Comparison of ENCODE assay signal across 29 cellular contexts in the genomic region with DNA sequence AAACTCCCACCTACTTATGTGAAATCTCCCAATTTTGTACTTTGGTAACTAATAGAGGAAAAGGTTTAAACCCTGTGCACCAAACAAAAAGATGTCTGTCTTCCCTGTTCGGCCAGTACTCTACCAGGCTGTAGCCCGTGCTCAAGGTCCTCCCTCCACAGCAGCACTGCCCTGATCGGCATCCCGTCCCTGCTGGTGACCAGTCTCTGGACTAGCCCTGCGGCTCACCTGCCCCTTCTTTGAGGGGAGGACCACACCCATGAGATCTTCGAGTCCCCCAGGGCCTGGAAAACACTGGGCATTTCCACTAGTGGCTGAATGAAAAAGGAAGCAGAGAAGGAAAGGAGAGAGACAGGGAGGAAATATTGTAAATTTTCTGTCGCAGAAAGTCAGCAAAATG. TPM values are rescaled to one million over a fixed set of nuclear protein-coding genes. Genes with fewer than 3 reads are reported as not detected.
DNase-seq lines count a peak whose midpoint lies in the region; ATAC-seq lines count a peak whose summit lies in the region.
"Had no signal": no experiment of that assay in that cellular context is flagged by ENCODE, and none has a peak within 500 bp of the region (broad histone marks: within the 10 kb centered on the region; RNA-seq: fewer than 3 reads in every experiment).

No MANE protein-coding gene starts in this region.

- peaks cover 47% of the 10 kb centered on the region for H3K4me1 ChIP-seq in HUES64 (ENCODE audit: insufficient read depth, low read length)
- H3K4me1 ChIP-seq in iPS-20b (ENCODE audit: insufficient read depth, low read length) = peaks cover 47% of the 10 kb centered on the region
- peaks cover 18% of the 10 kb centered on the region for H3K4me1 ChIP-seq in skeletal muscle satellite cell (ENCODE audit: control insufficient read depth, insufficient read depth, low read length)

- H3K27me3 ChIP-seq in HUES64 (ENCODE audit: insufficient read depth, low read length) (peaks cover 19% of the 10 kb centered on the region), iPS-20b (ENCODE audit: insufficient read depth, low read length) (peaks cover 25% of the 10 kb centered on the region), skeletal muscle satellite cell (ENCODE audit: control insufficient read depth, insufficient read depth, low read length) (peaks cover 3% of the 10 kb centered on the region)

- H3K9me3 ChIP-seq in HUES64 (ENCODE audit: insufficient read depth, low read depth, low read length) = no peaks in the 10 kb centered on the region
- H3K9me3 ChIP-seq in iPS-20b (ENCODE audit: insufficient read depth, low read depth, low read length) = no peaks in the 10 kb centered on the region
- no peaks in the 10 kb centered on the region for H3K9me3 ChIP-seq in skeletal muscle satellite cell (replicated peaks; ENCODE audit: low read length)
- H3K9me3 ChIP-seq: suprapubic skin had no signal

- H3K9ac ChIP-seq in HUES64 (ENCODE audit: low read depth, low read length) = no peak overlapping the region
- H3K9ac ChIP-seq in iPS-20b (ENCODE audit: low read depth, low read length) = no peak overlapping the region
- no peak overlapping the region for H3K9ac ChIP-seq in skeletal muscle satellite cell (ENCODE audit: low read depth, low read length)
- H3K9ac ChIP-seq: BLaER1 treated with 17β-estradiol and CSF1 and Interleukin-3, amounts not matched to agents 10 nM and 100 nM; KMS-11 had no signal

- 74% methylated on average over 7 of the region's 7 CpGs for WGBS in HUES64

- H3K36me3 ChIP-seq in HUES64 (ENCODE audit: insufficient read depth, low read length) (peaks cover 19% of the 10 kb centered on the region), iPS-20b (ENCODE audit: insufficient read depth, low read depth, low read length) (peaks cover 9% of the 10 kb centered on the region; the same call in 1 of the 2 replicates), skeletal muscle satellite cell (ENCODE audit: insufficient read depth, low read length) (peaks cover 3% of the 10 kb centered on the region)
- H3K36me3 ChIP-seq: BLaER1 treated with 17β-estradiol and CSF1 and Interleukin-3, amounts not matched to agents 10 nM and 100 nM; suprapubic skin had no signal

- peak overlapping the region; percentile 3 for H3K4me2 ChIP-seq in skeletal muscle satellite cell (ENCODE audit: low read length)
- H3K4me2 ChIP-seq: BLaER1 treated with 17β-estradiol and CSF1 and Interleukin-3, amounts not matched to agents 10 nM and 100 nM; KMS-11 had no signal

- no peak overlapping the region for H3K27ac ChIP-seq in HUES64 (ENCODE audit: low read depth, low read length)
- H3K27ac ChIP-seq in cingulate gyrus (ENCODE audit: low read depth, low read length) = peak overlapping the region; percentile 3
- H3K27ac ChIP-seq in iPS-20b (ENCODE audit: low read length) = no peak overlapping the region
- H3K27ac ChIP-seq: BLaER1 treated with 17β-estradiol and CSF1 and Interleukin-3, amounts not matched to agents 10 nM and 100 nM; KMS-11; suprapubic skin had no signal

- no peak for ATAC-seq in HG02981 (IDR thresholded peaks at IDR 0.05; ENCODE audit: unreplicated experiment)
- ATAC-seq: natural killer cell, PC-3, right cardiac atrium had no signal

- DNase-seq in NCI-H510A treated with DMSO at 0.1 percent for 48 hours (lab: John Stamatoyannopoulos, UW) (no peak), NCI-H1092 (lab: John Stamatoyannopoulos, UW) (no peak), KG1 (lab: John Stamatoyannopoulos, UW) (no peak)
- DNase-seq: activated CD4-positive, alpha-beta T cell treated with anti-CD3 and anti-CD28 coated beads, Interleukin-2, amount 10 ng/mL, durations not matched to agents 24 days and 14 days; activated T-cell treated with anti-CD3 and anti-CD28 coated beads, Interleukin-2, amount 50 U/mL, for 24 hours; DND-41; effector memory CD4-positive, alpha-beta T cell; erythroblast; H7; hippocampal formation; midbrain; MM.1S; natural killer cell; NCI-H146; NCI-H524; NK-92 treated with Interleukin-12 subunit alpha and Interleukin-12 subunit beta, amount 100 ng/mL, for 24 hours; PC-3; SHP77; stimulated activated CD4-positive, alpha-beta T cell treated with anti-CD3 and anti-CD28 coated beads, Interleukin-12 subunit alpha, Interleukin-12 subunit beta, amount 100 ng/mL, for 4 hours; stimulated activated CD4-positive, alpha-beta T cell treated with anti-CD3 and anti-CD28 coated beads, Interleukin-4, amount 100 ng/mL, for 1 hour had no signal

- peak overlapping the region; percentile 27; the same call in 1 of the 2 replicates for H3K4me3 ChIP-seq in HUES64 (ENCODE audit: low read length)
- H3K4me3 ChIP-seq in iPS-20b (ENCODE audit: low read length) = peak overlapping the region; percentile 82; the same call in 1 of the 2 replicates
- H3K4me3 ChIP-seq in skeletal muscle satellite cell (ENCODE audit: low read length) = no peak overlapping the region
- H3K4me3 ChIP-seq: BLaER1 treated with 17β-estradiol and CSF1 and Interleukin-3, amounts not matched to agents 10 nM and 100 nM; suprapubic skin had no signal

RNA-seq across cellular contexts. Expression of gene GFPT2, which starts 2.8 kb away (rescaled TPM):
- polyA plus RNA-seq in HUES64 (2013, experiment 1 of 2) = 67.4 TPM
- 66.3 TPM for polyA plus RNA-seq in HUES64 (2013, experiment 2 of 2)
- total RNA-seq in skeletal muscle satellite cell (2012; rRNA removed) = 140 and 190 TPM in 2 replicates

RNA-seq across cellular contexts. Expression of gene MAPK9, which starts 58.4 kb away (rescaled TPM):
- 23.5 TPM for polyA plus RNA-seq in HUES64 (2013, experiment 1 of 2)
- polyA plus RNA-seq in HUES64 (2013, experiment 2 of 2) = 23.6 TPM
- 20.3 and 22.5 TPM in 2 replicates for total RNA-seq in skeletal muscle satellite cell (2012; rRNA removed)
